14 cellular contexts compared by ENCODE assay signal in genomic region chr11:44609783-44610155, GRCh38. TPM values are rescaled to one million over a fixed set of nuclear protein-coding genes. Genes with fewer than 3 reads are reported as not detected.
DNase-seq lines count a peak whose midpoint lies in the region; ATAC-seq and TF ChIP-seq lines count a peak whose summit lies in the region.
"Had no signal": no experiment of that assay in that cellular context is flagged by ENCODE, and none has a peak within 500 bp of the region (broad histone marks: within the 10 kb centered on the region; RNA-seq: fewer than 3 reads in every experiment).

No MANE protein-coding gene starts in this region.

- H3K9me3 ChIP-seq in DND-41 (ENCODE audit: insufficient read depth, low read length, severe bottlenecking): no peaks in the 10 kb centered on the region
- H3K9me3 ChIP-seq: pancreas, testis had no signal

- H3K27ac ChIP-seq in DND-41 (ENCODE audit: low read length): 0 out of 2 replicates have a peak overlapping the region, but pooled peaks have one; percentile 8
- H3K27ac ChIP-seq: KMS-11, pancreas, testis had no signal

- H3K27me3 ChIP-seq in DND-41 (ENCODE audit: insufficient read depth, low read length, poor library complexity): no peaks in the 10 kb centered on the region
- H3K27me3 ChIP-seq: pancreas, testis had no signal

- H3K9me3 Mint-ChIP-seq in CD14-positive monocyte (peaks cover 0 to 2% (median 0%) of the 10 kb centered on the region in 7 donors), natural killer cell (no peaks in the 10 kb centered on the region)
- no peaks in the 10 kb centered on the region for H3K9me3 Mint-ChIP-seq in activated naive CD8-positive, alpha-beta T cell treated with anti-CD3 and anti-CD28 coated beads, Interleukin-2, amount 10 ng/mL, durations not matched to agents 7 days and 5 days

- DNase-seq in CD14-positive monocyte (ENCODE audit: low spot score): no peak
- no peak for DNase-seq in DND-41
- DNase-seq in activated naive CD8-positive, alpha-beta T cell treated with anti-CD3 and anti-CD28 coated beads, Interleukin-2, amount 10 ng/mL, durations not matched to agents 7 days and 5 days: no peak
- no peak for DNase-seq in natural killer cell
- no peak for DNase-seq in RKO (ENCODE audit: low spot score)
- DNase-seq in retina: no peak
- no peak for DNase-seq in foreskin melanocyte
- DNase-seq: activated CD4-positive, alpha-beta T cell treated with anti-CD3 and anti-CD28 coated beads, Interleukin-2, amount 50 U/mL, for 4 hours; cerebellar nuclear complex; NCI-H1694 treated with DMSO at 0.1 percent for 48 hours; NCI-H526 treated with DMSO at 0.1 percent for 48 hours; pancreas; testis had no signal

- H3K4me1 Mint-ChIP-seq in CD14-positive monocyte (peaks cover 19% of the 10 kb centered on the region), natural killer cell (peaks cover 26 to 30% of the 10 kb centered on the region in 2 donors)
- H3K4me1 Mint-ChIP-seq in activated naive CD8-positive, alpha-beta T cell treated with anti-CD3 and anti-CD28 coated beads, Interleukin-2, amount 10 ng/mL, durations not matched to agents 7 days and 5 days: peaks cover 52% of the 10 kb centered on the region

- H3K36me3 Mint-ChIP-seq in CD14-positive monocyte: peaks cover 65 to 73% of the 10 kb centered on the region in 2 donors
- peaks cover 18% of the 10 kb centered on the region for H3K36me3 Mint-ChIP-seq in activated naive CD8-positive, alpha-beta T cell treated with anti-CD3 and anti-CD28 coated beads, Interleukin-2, amount 10 ng/mL, durations not matched to agents 7 days and 5 days
- no peaks in the 10 kb centered on the region for H3K36me3 Mint-ChIP-seq in natural killer cell

- H3K27me3 Mint-ChIP-seq in CD14-positive monocyte (ENCODE audit: low read depth in 3 of 3) (peaks cover 0 to 2% (median 1%) of the 10 kb centered on the region in 3 donors), natural killer cell (ENCODE audit: low read depth in 2 of 2) (no peaks in the 10 kb centered on the region)
- H3K27me3 Mint-ChIP-seq in activated naive CD8-positive, alpha-beta T cell treated with anti-CD3 and anti-CD28 coated beads, Interleukin-2, amount 10 ng/mL, durations not matched to agents 7 days and 5 days: no peaks in the 10 kb centered on the region

- no peaks in the 10 kb centered on the region for H3K4me1 ChIP-seq in DND-41 (ENCODE audit: insufficient read depth, low read length)
- H3K4me1 ChIP-seq: pancreas, testis had no signal

- H3K27ac Mint-ChIP-seq in CD14-positive monocyte (peak overlapping the region in 4 of 7 donors; percentile 2 to 87 (median 29)), natural killer cell (peak overlapping the region; percentile 81 to 83)
- peak overlapping the region; percentile 91 for H3K27ac Mint-ChIP-seq in activated naive CD8-positive, alpha-beta T cell treated with anti-CD3 and anti-CD28 coated beads, Interleukin-2, amount 10 ng/mL, durations not matched to agents 7 days and 5 days

- ATAC-seq in DND-41 (ENCODE audit: insufficient read depth, low read depth): no peak
- no peak for ATAC-seq in activated naive CD8-positive, alpha-beta T cell treated with anti-CD3 and anti-CD28 coated beads, Interleukin-2, amount 10 ng/mL, durations not matched to agents 7 days and 5 days (ENCODE audit: low read depth)
- ATAC-seq in natural killer cell: no peak

- POLR2A ChIA-PET in activated naive CD8-positive, alpha-beta T cell treated with anti-CD3 and anti-CD28 coated beads, Interleukin-2, amount 10 ng/mL, durations not matched to agents 7 days and 5 days (lab: Charles Lee): interaction anchor here (1.1 to 5.0 kb wide), 8 partner anchors 8 to 53 kb away, joined by 3 to 29 read pairs (median 4); partner anchors contain the start of gene CD82

- peaks cover 30% of the 10 kb centered on the region for H4K20me1 ChIP-seq in DND-41 (ENCODE audit: insufficient read depth, low read length)

- H3K4me2 ChIP-seq in DND-41 (ENCODE audit: insufficient read depth, low read length): no peak overlapping the region
- H3K4me2 ChIP-seq: KMS-11 had no signal

- intact Hi-C loops in CD14-positive monocyte (cut with micrococcal nuclease) (no loop called here), natural killer cell (cut with micrococcal nuclease) (no loop called here)

- H3K36me3 ChIP-seq in DND-41 (ENCODE audit: insufficient read depth, low read length): peaks cover 93% of the 10 kb centered on the region

- H2AFZ ChIP-seq in DND-41 (ENCODE audit: low read depth, low read length): no peak overlapping the region

- H3K4me3 ChIP-seq in DND-41 (ENCODE audit: low read depth in 1 of 2, low read length in 2 of 2): no peak overlapping the region
- H3K4me3 ChIP-seq: pancreas, testis had no signal

- no peak overlapping the region for H3K4me3 Mint-ChIP-seq in CD14-positive monocyte
- H3K4me3 Mint-ChIP-seq in activated naive CD8-positive, alpha-beta T cell treated with anti-CD3 and anti-CD28 coated beads, Interleukin-2, amount 10 ng/mL, durations not matched to agents 7 days and 5 days: peak overlapping the region; percentile 37
- peak overlapping the region; percentile 53 for H3K4me3 Mint-ChIP-seq in natural killer cell

- H3K79me2 ChIP-seq in DND-41 (ENCODE audit: insufficient read depth, low read length): no peaks in the 10 kb centered on the region

- no peak for TF ChIP-seq CTCF in CD14-positive monocyte (IDR thresholded peaks at IDR 0.05)
- no peak for TF ChIP-seq CTCF in DND-41 (IDR thresholded peaks at IDR 0.05; ENCODE audit: borderline replicate concordance, extremely low read depth, low read length, poor library complexity, severe bottlenecking)
- TF ChIP-seq CTCF in natural killer cell (IDR thresholded peaks at IDR 0.05): no peak

- H3K9ac ChIP-seq in DND-41 (ENCODE audit: low read depth, low read length): no peak overlapping the region
- H3K9ac ChIP-seq: KMS-11 had no signal

RNA-seq across cellular contexts. Expression of gene CD82, which starts 44.3 kb away (rescaled TPM):
- 10 to 100 TPM; 43.0 to 89.0 TPM for polyA plus RNA-seq in CD14-positive monocyte
- total RNA-seq in activated naive CD8-positive, alpha-beta T cell treated with anti-CD3 and anti-CD28 coated beads, Interleukin-2, amount 10 ng/mL, durations not matched to agents 7 days and 5 days: 10 to 100 TPM; 71.9 to 80.2 TPM
- 10 to 100 TPM; 11.6 to 42.1 (median 13.0) TPM for total RNA-seq in natural killer cell

Comparison
In these comparisons a context has a peak if more than half of its experiments do, and no peak if none do; other contexts are left out.
1. H3K27ac Mint-ChIP-seq: peak in every context shown above with its lines; median percentile 91 in activated naive CD8-positive, alpha-beta T cell treated with anti-CD3 and anti-CD28 coated beads, Interleukin-2, amount 10 ng/mL, durations not matched to agents 7 days and 5 days; 82 in natural killer cell; 29 in CD14-positive monocyte.
2. H3K4me3 Mint-ChIP-seq: peak in activated naive CD8-positive, alpha-beta T cell treated with anti-CD3 and anti-CD28 coated beads, Interleukin-2, amount 10 ng/mL, durations not matched to agents 7 days and 5 days (single experiment) and natural killer cell (single experiment); none in CD14-positive monocyte (0 of 2).